Comparison of ENCODE assay signal across 10 cellular contexts in the genomic region with DNA sequence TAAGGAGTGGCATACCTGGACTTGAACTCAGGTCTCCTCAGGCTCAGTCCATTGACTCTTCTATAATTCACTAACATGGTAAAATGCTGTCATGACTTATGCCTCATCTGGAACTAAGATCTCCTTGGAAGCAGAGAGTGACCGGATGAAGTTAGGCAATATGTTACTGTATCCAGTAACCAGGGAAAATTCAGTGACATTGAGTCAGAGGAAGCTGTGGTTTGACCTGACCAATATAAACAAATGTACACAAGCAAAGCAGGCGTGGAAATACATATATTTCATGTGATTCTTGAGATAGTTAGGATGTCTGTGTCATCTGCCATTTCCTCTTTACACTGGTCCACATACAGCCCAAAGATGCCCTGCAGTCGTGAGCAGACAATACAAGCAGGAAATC. TPM values are rescaled to one million over a fixed set of nuclear protein-coding genes. Genes with fewer than 3 reads are reported as not detected.
DNase-seq lines count a peak whose midpoint lies in the region; ATAC-seq and TF ChIP-seq lines count a peak whose summit lies in the region.
"Had no signal": no experiment of that assay in that cellular context is flagged by ENCODE, and none has a peak within 500 bp of the region (broad histone marks: within the 10 kb centered on the region; RNA-seq: fewer than 3 reads in every experiment).

No MANE protein-coding gene starts in this region.

- CTCF ChIA-PET in naive thymus-derived CD4-positive, alpha-beta T cell (lab: Charles Lee): no interaction called here

- H3K9me3 Mint-ChIP-seq in naive thymus-derived CD4-positive, alpha-beta T cell: peaks cover 0 to 6% (median 0%) of the 10 kb centered on the region in 11 donors
- peaks cover 6% of the 10 kb centered on the region for H3K9me3 Mint-ChIP-seq in activated naive CD8-positive, alpha-beta T cell treated with anti-CD3 and anti-CD28 coated beads for 36 hours

- H3K9me3 ChIP-seq in colonic mucosa: no peaks in the 10 kb centered on the region
- no peaks in the 10 kb centered on the region for H3K9me3 ChIP-seq in naive thymus-derived CD4-positive, alpha-beta T cell (ENCODE audit: control insufficient read depth in 2 of 3, low read length in 3 of 3)
- H3K9me3 ChIP-seq in BE2C: no peaks in the 10 kb centered on the region

- DNase-seq in AML-193 (lab: John Stamatoyannopoulos, UW) (peak; percentile 21 to 29), MV-4-11 (lab: John Stamatoyannopoulos, UW) (peak; percentile 80), colonic mucosa (no peak), BE2C (no peak), mesenteric fat pad (ENCODE audit: low spot score) (no peak)
- no peak for DNase-seq in naive thymus-derived CD4-positive, alpha-beta T cell
- DNase-seq in stimulated activated CD4-positive, alpha-beta T cell treated with anti-CD3 and anti-CD28 coated beads, Interleukin-15, amount 100 ng/mL, for 24 hours: no peak
- DNase-seq in activated naive CD8-positive, alpha-beta T cell treated with anti-CD3 and anti-CD28 coated beads for 36 hours: no peak
- DNase-seq: midbrain had no signal

- H3K36me3 Mint-ChIP-seq in naive thymus-derived CD4-positive, alpha-beta T cell: no peaks in the 10 kb centered on the region
- no peaks in the 10 kb centered on the region for H3K36me3 Mint-ChIP-seq in activated naive CD8-positive, alpha-beta T cell treated with anti-CD3 and anti-CD28 coated beads for 36 hours

- no peak for TF ChIP-seq CTCF in colonic mucosa (IDR thresholded peaks at IDR 0.05)
- TF ChIP-seq CTCF in BE2C (IDR thresholded peaks at IDR 0.05; ENCODE audit: low read depth, low read length): no peak

- H3K36me3 ChIP-seq in colonic mucosa (no peaks in the 10 kb centered on the region), BE2C (no peaks in the 10 kb centered on the region)
- no peaks in the 10 kb centered on the region for H3K36me3 ChIP-seq in naive thymus-derived CD4-positive, alpha-beta T cell (ENCODE audit: control insufficient read depth in 2 of 3, insufficient read depth in 3 of 3, low read length in 3 of 3)

- POLR2A ChIA-PET in naive thymus-derived CD4-positive, alpha-beta T cell (lab: Charles Lee): no interaction called here

- H3K4me1 Mint-ChIP-seq in naive thymus-derived CD4-positive, alpha-beta T cell: peaks cover 0 to 3% (median 0%) of the 10 kb centered on the region in 7 donors
- no peaks in the 10 kb centered on the region for H3K4me1 Mint-ChIP-seq in activated naive CD8-positive, alpha-beta T cell treated with anti-CD3 and anti-CD28 coated beads for 36 hours

- H3K4me3 ChIP-seq in colonic mucosa (no peak overlapping the region), BE2C (ENCODE audit: low read depth, low read length) (no peak overlapping the region)
- H3K4me3 ChIP-seq in naive thymus-derived CD4-positive, alpha-beta T cell (ENCODE audit: low read length): no peak overlapping the region

- H3K9ac ChIP-seq in colonic mucosa (ENCODE audit: low read depth in 2 of 2, low read length in 2 of 2): no peak overlapping the region

- peak; percentile 86 for ATAC-seq in naive thymus-derived CD4-positive, alpha-beta T cell

- intact Hi-C loops in colonic mucosa (cut with DNase I): no loop called here
- intact Hi-C loops in naive thymus-derived CD4-positive, alpha-beta T cell (cut with micrococcal nuclease): no loop called here

- no peaks in the 10 kb centered on the region for H3K4me1 ChIP-seq in colonic mucosa
- H3K4me1 ChIP-seq in naive thymus-derived CD4-positive, alpha-beta T cell (ENCODE audit: control insufficient read depth in 2 of 2, insufficient read depth in 2 of 2, low read length in 2 of 2): no peaks in the 10 kb centered on the region
- H3K4me1 ChIP-seq in BE2C: no peaks in the 10 kb centered on the region

- no peak overlapping the region for H3K27ac Mint-ChIP-seq in naive thymus-derived CD4-positive, alpha-beta T cell
- no peak overlapping the region for H3K27ac Mint-ChIP-seq in activated naive CD8-positive, alpha-beta T cell treated with anti-CD3 and anti-CD28 coated beads for 36 hours

- H3K27me3 Mint-ChIP-seq in naive thymus-derived CD4-positive, alpha-beta T cell: peaks cover 14 to 38% (median 27%) of the 10 kb centered on the region in 5 donors
- peaks cover 16% of the 10 kb centered on the region for H3K27me3 Mint-ChIP-seq in activated naive CD8-positive, alpha-beta T cell treated with anti-CD3 and anti-CD28 coated beads for 36 hours

- H3K27ac ChIP-seq in colonic mucosa: peak overlapping the region; percentile 57
- no peak overlapping the region for H3K27ac ChIP-seq in naive thymus-derived CD4-positive, alpha-beta T cell (ENCODE audit: low read depth, low read length)

- H3K4me3 Mint-ChIP-seq in naive thymus-derived CD4-positive, alpha-beta T cell: no peak overlapping the region
- no peak overlapping the region for H3K4me3 Mint-ChIP-seq in activated naive CD8-positive, alpha-beta T cell treated with anti-CD3 and anti-CD28 coated beads for 36 hours

- H3K27me3 ChIP-seq in colonic mucosa (no peaks in the 10 kb centered on the region), BE2C (no peaks in the 10 kb centered on the region)
- H3K27me3 ChIP-seq in naive thymus-derived CD4-positive, alpha-beta T cell (ENCODE audit: control insufficient read depth in 2 of 2, insufficient read depth in 2 of 2, low read length in 2 of 2): no peaks in the 10 kb centered on the region

RNA-seq across cellular contexts. Expression of gene SGIP1, which starts 30.3 kb away (rescaled TPM):
- total RNA-seq in colonic mucosa: 1 to 10 TPM; 1.2 to 3.1 TPM
- total RNA-seq in naive thymus-derived CD4-positive, alpha-beta T cell: not detected
- polyA plus RNA-seq in naive thymus-derived CD4-positive, alpha-beta T cell: not detected
- polyA plus RNA-seq in BE2C (2012; ENCODE audit: insufficient read depth, insufficient read length, low read depth): 13.6 TPM
- not detected for total RNA-seq in activated naive CD8-positive, alpha-beta T cell treated with anti-CD3 and anti-CD28 coated beads for 36 hours
- total RNA-seq in mesenteric fat pad: 4.2 TPM
- total RNA-seq: T-helper 2 cell treated with Interferon-gamma antibody and Interleukin-4, amounts not matched to agents 100 ng/mL and 5 ng/mL, for 36 hours had no signal

Comparison
In these comparisons a context has a peak if more than half of its experiments do, and no peak if none do; other contexts are left out.
1. DNase-seq: peak in AML-193 (2 of 2) and MV-4-11 (single experiment); none in colonic mucosa (single experiment), naive thymus-derived CD4-positive, alpha-beta T cell (0 of 9), BE2C (single experiment), stimulated activated CD4-positive, alpha-beta T cell treated with anti-CD3 and anti-CD28 coated beads, Interleukin-15, amount 100 ng/mL, for 24 hours (single experiment), activated naive CD8-positive, alpha-beta T cell treated with anti-CD3 and anti-CD28 coated beads for 36 hours (single experiment) and mesenteric fat pad (single experiment).